Comparison of ENCODE assay signal across 1 cellular context in the genomic region with DNA sequence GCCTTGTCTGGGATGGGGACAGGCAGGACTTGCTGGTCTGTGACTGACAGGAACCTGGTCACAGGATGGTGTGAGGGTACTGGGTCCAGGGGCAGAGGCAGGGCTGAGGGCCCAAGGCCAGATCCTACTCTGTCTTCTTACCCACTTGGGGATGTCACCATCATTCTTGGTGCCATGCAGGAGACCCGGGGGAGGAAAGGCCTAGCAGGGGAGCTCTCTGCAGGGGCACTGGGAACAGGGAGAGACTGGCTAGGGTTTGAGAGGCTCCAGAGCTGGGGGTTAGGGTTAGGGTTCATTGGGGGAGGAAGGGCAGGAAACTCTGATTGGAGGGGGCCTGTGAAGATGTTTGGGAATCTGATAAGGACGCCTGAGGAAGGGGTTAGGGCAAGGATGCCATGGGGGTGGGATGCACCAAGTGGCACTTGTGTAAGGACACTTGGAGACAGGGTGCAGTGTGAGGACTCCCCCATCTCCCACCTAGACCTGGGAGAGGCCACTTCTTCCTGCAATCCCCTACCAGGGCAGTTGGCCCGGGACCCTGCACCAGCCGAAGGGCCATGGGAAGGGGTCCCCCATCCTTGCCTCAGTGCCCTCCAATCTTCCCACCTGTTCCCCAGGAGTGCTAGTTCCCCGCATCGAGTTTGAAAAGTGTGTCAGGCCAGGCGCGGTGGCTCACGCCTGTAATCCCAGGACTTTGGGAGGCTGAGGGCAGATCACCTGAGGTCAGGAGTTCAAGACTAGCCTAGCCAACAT.
TF ChIP-seq lines count a peak whose summit lies in the region.

No MANE protein-coding gene starts in this region.

TF ChIP-seq in H1, 55 proteins besides CTCF, POLR2A, EP300 and RAD21:
- TF ChIP-seq NANOG (IDR thresholded peaks at IDR 0.05; ENCODE audit: insufficient read depth, low read depth, low read length, poor library complexity, severe bottlenecking) (no peak), CHD2 (IDR thresholded peaks at IDR 0.05; ENCODE audit: low read length) (no peak), SP1 (IDR thresholded peaks at IDR 0.05; ENCODE audit: low read depth, low read length) (no peak), PHF8 (conservative IDR thresholded peaks at IDR 0.05; ENCODE audit: low read depth, low read length) (no peak), MAX (IDR thresholded peaks at IDR 0.05) (no peak), EGR1 (IDR thresholded peaks at IDR 0.05; ENCODE audit: borderline replicate concordance, low read depth, low read length) (no peak), CTBP2 (IDR thresholded peaks at IDR 0.05; ENCODE audit: borderline replicate concordance, insufficient read depth, insufficient read length, low read length) (no peak), NRF1 (IDR thresholded peaks at IDR 0.05; ENCODE audit: low read depth, low read length) (no peak), RXRA (IDR thresholded peaks at IDR 0.05; ENCODE audit: insufficient read depth, low read depth, low read length) (no peak), SIX5 (IDR thresholded peaks at IDR 0.05; ENCODE audit: low read depth, low read length) (no peak), CREB1 (IDR thresholded peaks at IDR 0.05) (no peak), RBBP5 (IDR thresholded peaks at IDR 0.05; ENCODE audit: borderline replicate concordance, low read depth, low read length) (no peak), RFX5 (IDR thresholded peaks at IDR 0.05; ENCODE audit: borderline replicate concordance, low read depth, low read length) (no peak), GABPA (IDR thresholded peaks at IDR 0.05; ENCODE audit: borderline replicate concordance, insufficient read depth, low read length) (no peak), SP4 (IDR thresholded peaks at IDR 0.05; ENCODE audit: low read length) (no peak), TAF7 (optimal IDR thresholded peaks at IDR 0.05; ENCODE audit: borderline replicate concordance, low read depth, low read length) (no peak)
